In the genomic region with DNA sequence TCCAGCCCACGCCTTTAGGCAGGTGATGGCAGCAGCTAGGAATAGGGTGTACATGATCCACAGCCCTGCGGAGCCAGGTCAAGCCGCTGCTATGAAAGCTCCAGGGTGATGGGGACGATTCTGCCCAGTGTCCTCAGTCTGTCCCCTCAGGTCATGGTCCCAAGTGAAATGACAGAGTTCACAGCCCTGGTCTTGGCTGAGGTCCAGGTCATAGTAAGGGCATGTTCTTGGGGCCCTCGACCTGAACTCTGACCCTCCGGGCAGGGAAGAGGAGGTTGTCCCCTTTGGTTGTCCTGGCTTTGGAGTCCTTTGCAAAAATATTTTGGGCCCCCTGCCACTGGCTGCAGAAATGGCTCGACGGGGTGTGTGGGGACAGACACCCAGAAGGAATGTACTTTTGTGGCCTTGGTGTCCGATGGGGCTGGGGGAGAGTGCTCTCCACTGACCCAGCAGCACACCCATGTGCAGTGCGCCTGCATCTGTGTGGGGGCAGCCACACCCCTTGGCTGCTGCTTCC, we compare ENCODE assay signal across 1 cellular context.
A peak's percentile ranks its signal among the peaks of the same experiment; 100 is the strongest.
TF ChIP-seq lines count a peak whose summit lies in the region.

No MANE protein-coding gene starts in this region.

TF ChIP-seq in HepG2, 621 proteins besides CTCF, POLR2A, EP300 and RAD21 (continued from another document):
- TF ChIP-seq, protein P1, sequence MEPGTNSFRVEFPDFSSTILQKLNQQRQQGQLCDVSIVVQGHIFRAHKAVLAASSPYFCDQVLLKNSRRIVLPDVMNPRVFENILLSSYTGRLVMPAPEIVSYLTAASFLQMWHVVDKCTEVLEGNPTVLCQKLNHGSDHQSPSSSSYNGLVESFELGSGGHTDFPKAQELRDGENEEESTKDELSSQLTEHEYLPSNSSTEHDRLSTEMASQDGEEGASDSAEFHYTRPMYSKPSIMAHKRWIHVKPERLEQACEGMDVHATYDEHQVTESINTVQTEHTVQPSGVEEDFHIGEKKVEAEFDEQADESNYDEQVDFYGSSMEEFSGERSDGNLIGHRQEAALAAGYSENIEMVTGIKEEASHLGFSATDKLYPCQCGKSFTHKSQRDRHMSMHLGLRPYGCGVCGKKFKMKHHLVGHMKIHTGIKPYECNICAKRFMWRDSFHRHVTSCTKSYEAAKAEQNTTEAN (CRISPR knock-in tag; conservative IDR thresholded peaks at IDR 0.05), result no peak
- peak; percentile 30; the same call in 1 of the 2 replicates for TF ChIP-seq NFIC (IDR thresholded peaks at IDR 0.05; ENCODE audit: low read length)
- no peak for TF ChIP-seq SETDB1 (CRISPR knock-in tag; IDR thresholded peaks at IDR 0.05; ENCODE audit: borderline replicate concordance)
- no peak for TF ChIP-seq NCOA2 (CRISPR knock-in tag; IDR thresholded peaks at IDR 0.05)
- TF ChIP-seq, protein P2, sequence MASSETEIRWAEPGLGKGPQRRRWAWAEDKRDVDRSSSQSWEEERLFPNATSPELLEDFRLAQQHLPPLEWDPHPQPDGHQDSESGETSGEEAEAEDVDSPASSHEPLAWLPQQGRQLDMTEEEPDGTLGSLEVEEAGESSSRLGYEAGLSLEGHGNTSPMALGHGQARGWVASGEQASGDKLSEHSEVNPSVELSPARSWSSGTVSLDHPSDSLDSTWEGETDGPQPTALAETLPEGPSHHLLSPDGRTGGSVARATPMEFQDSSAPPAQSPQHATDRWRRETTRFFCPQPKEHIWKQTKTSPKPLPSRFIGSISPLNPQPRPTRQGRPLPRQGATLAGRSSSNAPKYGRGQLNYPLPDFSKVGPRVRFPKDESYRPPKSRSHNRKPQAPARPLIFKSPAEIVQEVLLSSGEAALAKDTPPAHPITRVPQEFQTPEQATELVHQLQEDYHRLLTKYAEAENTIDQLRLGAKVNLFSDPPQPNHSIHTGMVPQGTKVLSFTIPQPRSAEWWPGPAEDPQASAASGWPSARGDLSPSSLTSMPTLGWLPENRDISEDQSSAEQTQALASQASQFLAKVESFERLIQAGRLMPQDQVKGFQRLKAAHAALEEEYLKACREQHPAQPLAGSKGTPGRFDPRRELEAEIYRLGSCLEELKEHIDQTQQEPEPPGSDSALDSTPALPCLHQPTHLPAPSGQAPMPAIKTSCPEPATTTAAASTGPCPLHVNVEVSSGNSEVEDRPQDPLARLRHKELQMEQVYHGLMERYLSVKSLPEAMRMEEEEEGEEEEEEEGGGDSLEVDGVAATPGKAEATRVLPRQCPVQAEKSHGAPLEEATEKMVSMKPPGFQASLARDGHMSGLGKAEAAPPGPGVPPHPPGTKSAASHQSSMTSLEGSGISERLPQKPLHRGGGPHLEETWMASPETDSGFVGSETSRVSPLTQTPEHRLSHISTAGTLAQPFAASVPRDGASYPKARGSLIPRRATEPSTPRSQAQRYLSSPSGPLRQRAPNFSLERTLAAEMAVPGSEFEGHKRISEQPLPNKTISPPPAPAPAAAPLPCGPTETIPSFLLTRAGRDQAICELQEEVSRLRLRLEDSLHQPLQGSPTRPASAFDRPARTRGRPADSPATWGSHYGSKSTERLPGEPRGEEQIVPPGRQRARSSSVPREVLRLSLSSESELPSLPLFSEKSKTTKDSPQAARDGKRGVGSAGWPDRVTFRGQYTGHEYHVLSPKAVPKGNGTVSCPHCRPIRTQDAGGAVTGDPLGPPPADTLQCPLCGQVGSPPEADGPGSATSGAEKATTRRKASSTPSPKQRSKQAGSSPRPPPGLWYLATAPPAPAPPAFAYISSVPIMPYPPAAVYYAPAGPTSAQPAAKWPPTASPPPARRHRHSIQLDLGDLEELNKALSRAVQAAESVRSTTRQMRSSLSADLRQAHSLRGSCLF (CRISPR knock-in tag; IDR thresholded peaks at IDR 0.05; ENCODE audit: borderline replicate concordance), result no peak
- TF ChIP-seq NR2F2 (IDR thresholded peaks at IDR 0.05; ENCODE audit: borderline replicate concordance, low read depth), result peak; percentile 75
- TF ChIP-seq GATAD1 (CRISPR knock-in tag; IDR thresholded peaks at IDR 0.05), result no peak
- 0 out of 2 replicates have a peak, but pooled peaks have one; percentile 21 for TF ChIP-seq RXRB (CRISPR knock-in tag; IDR thresholded peaks at IDR 0.05; ENCODE audit: borderline replicate concordance)
- TF ChIP-seq CSRNP1 (CRISPR knock-in tag; IDR thresholded peaks at IDR 0.05), result no peak
- no peak for TF ChIP-seq ZNF160 (CRISPR knock-in tag; IDR thresholded peaks at IDR 0.05)
- peak; percentile 72; the same call in 1 of the 2 replicates for TF ChIP-seq SSRP1 (CRISPR knock-in tag; IDR thresholded peaks at IDR 0.05)
- TF ChIP-seq MBD4 (IDR thresholded peaks at IDR 0.05; ENCODE audit: borderline replicate concordance, low read length), result peak; percentile 79; the same call in 1 of the 2 replicates
- TF ChIP-seq ZNF557 (CRISPR knock-in tag; IDR thresholded peaks at IDR 0.05), result no peak
- TF ChIP-seq, protein P3, sequence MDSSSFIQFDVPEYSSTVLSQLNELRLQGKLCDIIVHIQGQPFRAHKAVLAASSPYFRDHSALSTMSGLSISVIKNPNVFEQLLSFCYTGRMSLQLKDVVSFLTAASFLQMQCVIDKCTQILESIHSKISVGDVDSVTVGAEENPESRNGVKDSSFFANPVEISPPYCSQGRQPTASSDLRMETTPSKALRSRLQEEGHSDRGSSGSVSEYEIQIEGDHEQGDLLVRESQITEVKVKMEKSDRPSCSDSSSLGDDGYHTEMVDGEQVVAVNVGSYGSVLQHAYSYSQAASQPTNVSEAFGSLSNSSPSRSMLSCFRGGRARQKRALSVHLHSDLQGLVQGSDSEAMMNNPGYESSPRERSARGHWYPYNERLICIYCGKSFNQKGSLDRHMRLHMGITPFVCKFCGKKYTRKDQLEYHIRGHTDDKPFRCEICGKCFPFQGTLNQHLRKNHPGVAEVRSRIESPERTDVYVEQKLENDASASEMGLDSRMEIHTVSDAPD (CRISPR knock-in tag; IDR thresholded peaks at IDR 0.05), result no peak
- no peak for TF ChIP-seq ZFP37 (CRISPR knock-in tag; IDR thresholded peaks at IDR 0.05; ENCODE audit: borderline replicate concordance)
- peak; percentile 24; the same call in 1 of the 2 replicates for TF ChIP-seq BORCS8-MEF2B (CRISPR knock-in tag; IDR thresholded peaks at IDR 0.05)
- no peak for TF ChIP-seq TOPORS (CRISPR knock-in tag; IDR thresholded peaks at IDR 0.05)
- TF ChIP-seq SNAPC4 (CRISPR knock-in tag; IDR thresholded peaks at IDR 0.05), result no peak
- no peak for TF ChIP-seq RBAK (CRISPR knock-in tag; IDR thresholded peaks at IDR 0.05)
- TF ChIP-seq ZC3H13 (CRISPR knock-in tag; IDR thresholded peaks at IDR 0.05), result peak; percentile 97
- no peak for TF ChIP-seq SOX6 (IDR thresholded peaks at IDR 0.05)
- TF ChIP-seq SOX6 (CRISPR knock-in tag; IDR thresholded peaks at IDR 0.05), result peak; percentile 51
- peak; percentile 61 for TF ChIP-seq RXRA (CRISPR knock-in tag; IDR thresholded peaks at IDR 0.05)
- peak; percentile 32 for TF ChIP-seq ZNF883 (CRISPR knock-in tag; IDR thresholded peaks at IDR 0.05; ENCODE audit: not compliant biosample characterization)
